ENCODE assay signal across 8 cellular contexts in genomic region chr6:5205877-5206840, GRCh38. TPM values are rescaled to one million over a fixed set of nuclear protein-coding genes. Genes with fewer than 3 reads are reported as not detected.
DNase-seq lines count a peak whose midpoint lies in the region; ATAC-seq, FAIRE-seq and TF ChIP-seq lines count a peak whose summit lies in the region.

No MANE protein-coding gene starts in this region.

- TF ChIP-seq EP300 in gastroesophageal sphincter (IDR thresholded peaks at IDR 0.05): no peak

- no peak for FAIRE-seq in D721Med (lab: Jason Lieb, UNC)

- ATAC-seq in gastroesophageal sphincter (peak; percentile 89), psoas muscle (peak in 3 of 4 donors; percentile 66 to 74 (median 72)), HG03571 (IDR thresholded peaks at IDR 0.05; ENCODE audit: unreplicated experiment) (no peak)

- H3K9me3 ChIP-seq in gastroesophageal sphincter (no peaks in the 10 kb centered on the region), psoas muscle (no peaks in the 10 kb centered on the region)

- 37 to 62% methylated on average over 3 to 4 of the region's 6 CpGs for WGBS in gastroesophageal sphincter (ENCODE audit: low coverage in 1 of 2), 2 donors
- WGBS in psoas muscle, 3 donors: 20 to 36% (median 21%) methylated on average over 6 of the region's 6 CpGs

- H3K27ac ChIP-seq in gastroesophageal sphincter (peak overlapping the region; percentile 68 to 70 (median 69)), psoas muscle (peak overlapping the region; percentile 64)

- H3K4me3 ChIP-seq in gastroesophageal sphincter (no peak overlapping the region), psoas muscle (no peak overlapping the region)

- TF ChIP-seq CTCF in gastroesophageal sphincter (IDR thresholded peaks at IDR 0.05) (no peak), psoas muscle (IDR thresholded peaks at IDR 0.05) (no peak), D721Med (IDR thresholded peaks at IDR 0.05; ENCODE audit: insufficient read depth, missing control alignments) (no peak)

- intact Hi-C loops in psoas muscle (cut with DNase I): no loop called here
- intact Hi-C loops in posterior vena cava (cut with DNase I): no loop called here

- H3K36me3 ChIP-seq in gastroesophageal sphincter: no peaks in the 10 kb centered on the region
- no peaks in the 10 kb centered on the region for H3K36me3 ChIP-seq in psoas muscle (ENCODE audit: insufficient read depth in 1 of 2, low read depth in 1 of 2)

- TF ChIP-seq POLR2A in gastroesophageal sphincter (IDR thresholded peaks at IDR 0.05): no peak

- peak; percentile 26 for DNase-seq in HCEC 1CT
- DNase-seq in SKM-1 treated with dmso at 0.1 percent for 144 hours (lab: John Stamatoyannopoulos, UW; ENCODE audit: unreplicated experiment): peak; percentile 80
- peak; percentile 30 to 67 for DNase-seq in psoas muscle
- DNase-seq in posterior vena cava (ENCODE audit: low spot score): no peak
- DNase-seq in D721Med (ENCODE audit: insufficient read length, low spot score): no peak
- DNase-seq in NCI-H1930 (lab: John Stamatoyannopoulos, UW): no peak

- H3K27me3 ChIP-seq in gastroesophageal sphincter (no peaks in the 10 kb centered on the region), psoas muscle (ENCODE audit: insufficient read depth in 3 of 3, low read length in 2 of 3) (no peaks in the 10 kb centered on the region)

- H3K4me1 ChIP-seq in gastroesophageal sphincter: peaks cover 12 to 57% (median 23%) of the 10 kb centered on the region in 3 donors
- peaks cover 23% of the 10 kb centered on the region for H3K4me1 ChIP-seq in psoas muscle

RNA-seq across cellular contexts. Expression of gene LYRM4, which starts 54.6 kb away (rescaled TPM):
- 10 to 100 TPM; 16.4 to 27.9 (median 20.5) TPM for total RNA-seq in gastroesophageal sphincter
- 10 to 100 TPM; 11.3 to 21.1 (median 16.2) TPM for total RNA-seq in psoas muscle
- 10 to 100 TPM; 13.4 to 19.1 (median 15.0) TPM for polyA plus RNA-seq in psoas muscle
- total RNA-seq in posterior vena cava: 10 to 100 TPM; 16.3 to 23.9 TPM

RNA-seq across cellular contexts. Expression of gene FARS2, which starts 55.2 kb away (rescaled TPM):
- total RNA-seq in gastroesophageal sphincter (10 to 100 TPM in 3 of 4 donors, 1 to 10 TPM in 1; 9.8 to 16.3 (median 14.4) TPM), psoas muscle (10 to 100 TPM; 10.6 to 17.5 (median 15.8) TPM), posterior vena cava (10 to 100 TPM; 13.3 to 13.6 TPM)
- 10 to 100 TPM; 13.0 to 17.3 (median 13.4) TPM for polyA plus RNA-seq in psoas muscle

Comparison
In these comparisons a context has a peak if more than half of its experiments do, and no peak if none do; other contexts are left out.
1. DNase-seq: peak in HCEC 1CT (single experiment), SKM-1 treated with dmso at 0.1 percent for 144 hours (single experiment) and psoas muscle (2 of 2); none in posterior vena cava (single experiment), D721Med (single experiment) and NCI-H1930 (0 of 2).